Comparison of ENCODE assay signal across 24 cellular contexts in genomic region chr16:13892301-13892700, GRCh38.
"Had no signal": no experiment of that assay in that cellular context is flagged by ENCODE, and none has a peak within 500 bp of the region (broad histone marks: within the 10 kb centered on the region; RNA-seq: fewer than 3 reads in every experiment).

No MANE protein-coding gene starts in this region.

- H3K27ac ChIP-seq: colonic mucosa, epithelial cell of prostate, foreskin keratinocyte, gastroesophageal sphincter, heart left ventricle, hepatocyte, left ventricle myocardium inferior, lower lobe of right lung had no signal

- FAIRE-seq: endometrium, frontal cortex, kidney had no signal

- H3K9me3 ChIP-seq: colonic mucosa had no signal

- H3K27me3 ChIP-seq: colonic mucosa, foreskin keratinocyte, gastroesophageal sphincter had no signal

- H3K4me3 ChIP-seq: colonic mucosa, gastroesophageal sphincter, heart left ventricle, hepatocyte, left ventricle myocardium inferior, lower lobe of right lung, mucosa of descending colon had no signal

- H3K36me3 ChIP-seq: colonic mucosa, gastroesophageal sphincter, heart left ventricle, left ventricle myocardium inferior, lower lobe of right lung had no signal

- DNase-seq: colonic mucosa; cortex of kidney; effector CD8-positive, alpha-beta T cell; effector memory CD8-positive, alpha-beta T cell; endodermal cell; erythroblast; foreskin keratinocyte; heart left ventricle; hypothalamus; immature natural killer cell; islet precursor cell; kidney; kidney glomerular epithelial cell; left ventricle myocardium inferior; lower lobe of right lung; mesenchymal stem cell; mucosa of descending colon; naive B cell had no signal

- ATAC-seq: effector memory CD8-positive, alpha-beta T cell; esophagus mucosa; foreskin keratinocyte; gastroesophageal sphincter; heart left ventricle; lower lobe of right lung; mucosa of descending colon had no signal

- H3K4me1 ChIP-seq: colonic mucosa, foreskin keratinocyte, gastroesophageal sphincter, heart left ventricle, left ventricle myocardium inferior, lower lobe of right lung had no signal
